In the genomic region with DNA sequence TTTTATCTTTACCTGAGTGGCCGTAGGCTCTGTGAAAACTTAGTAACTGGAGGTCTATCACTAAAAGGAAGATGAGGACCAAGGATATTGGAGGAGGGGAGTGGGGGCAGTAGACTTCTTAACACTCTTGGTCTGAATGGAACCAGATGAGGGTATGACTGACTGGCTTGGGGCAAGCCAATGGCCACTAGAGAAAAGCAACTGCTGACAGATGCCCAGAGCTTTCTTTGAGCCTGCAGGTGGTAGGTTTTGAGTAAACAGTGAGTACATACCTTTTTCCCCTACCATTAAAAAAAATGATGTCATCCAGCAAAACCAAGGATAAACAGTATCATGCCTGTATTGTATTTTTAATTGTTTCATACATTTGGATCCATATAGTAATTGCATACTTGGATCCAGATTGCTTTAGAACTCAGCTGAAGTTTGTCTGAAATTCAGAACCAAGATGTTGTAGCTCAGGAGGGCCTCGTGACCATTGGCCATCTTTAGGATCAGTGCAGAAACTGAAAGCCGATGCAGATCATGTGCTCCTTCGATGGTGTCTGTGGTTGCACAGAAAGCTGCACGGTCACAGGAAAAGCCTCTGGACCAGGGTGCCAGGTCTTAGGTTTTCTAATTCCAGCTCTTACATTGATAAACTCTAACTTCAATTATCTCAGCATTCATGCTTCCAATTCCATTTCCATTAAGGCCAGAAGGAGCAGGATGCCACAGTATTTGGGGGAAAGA, we compare ENCODE assay signal across 7 cellular contexts.
"Had no signal": no experiment of that assay in that cellular context is flagged by ENCODE, and none has a peak within 500 bp of the region (broad histone marks: within the 10 kb centered on the region; RNA-seq: fewer than 3 reads in every experiment).

No MANE protein-coding gene starts in this region.

- DNase-seq: activated CD8-positive, alpha-beta memory T cell treated with anti-CD3 and anti-CD28 coated beads for 24 hours; activated naive CD4-positive, alpha-beta T cell treated with anti-CD3 and anti-CD28 coated beads, Interleukin-2, amount 10 ng/mL, durations not matched to agents 7 days and 5 days; adrenal gland; effector CD4-positive, alpha-beta T cell; foreskin keratinocyte; naive B cell; small intestine had no signal

- ATAC-seq: foreskin keratinocyte had no signal
